In the genomic region with DNA sequence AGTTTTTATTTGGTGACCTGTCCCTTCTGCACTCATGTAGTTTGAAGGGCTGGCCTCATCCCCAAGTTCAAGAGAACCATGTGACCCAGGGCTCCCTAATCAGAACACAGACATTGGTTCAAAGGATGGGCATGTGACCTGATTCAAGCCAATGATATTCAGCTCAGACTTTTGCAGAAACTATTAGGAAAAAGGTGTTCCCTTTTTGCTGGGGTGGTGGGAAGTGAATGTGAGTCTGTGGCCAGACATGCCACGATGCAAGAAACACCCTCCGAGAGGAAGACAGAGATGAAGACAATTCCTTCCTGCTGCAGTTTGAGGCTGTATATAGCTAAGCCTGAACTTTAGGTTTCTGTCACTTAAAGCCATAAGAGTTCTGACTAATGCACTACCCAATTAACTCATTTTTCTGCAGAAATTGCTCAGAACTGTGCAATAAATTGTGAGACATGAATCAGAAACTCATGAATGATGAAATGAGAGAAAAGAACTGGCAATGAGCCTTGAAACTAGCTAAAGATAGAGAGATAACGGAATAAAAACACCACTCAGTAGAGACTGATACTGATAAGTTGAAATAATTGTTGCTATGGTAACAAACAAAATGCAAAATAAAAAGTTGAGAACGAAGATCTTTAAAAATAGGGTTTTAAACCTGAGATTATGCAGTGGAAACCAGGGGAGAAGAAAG, we compare ENCODE assay signal across 11 cellular contexts. TPM values are rescaled to one million over a fixed set of nuclear protein-coding genes. Genes with fewer than 3 reads are reported as not detected.
DNase-seq lines count a peak whose midpoint lies in the region; ATAC-seq and TF ChIP-seq lines count a peak whose summit lies in the region.
"Had no signal": no experiment of that assay in that cellular context is flagged by ENCODE, and none has a peak within 500 bp of the region (broad histone marks: within the 10 kb centered on the region; RNA-seq: fewer than 3 reads in every experiment).

No MANE protein-coding gene starts in this region.

- H3K27ac ChIP-seq in smooth muscle cell (ENCODE audit: low read depth) (no peak overlapping the region), suprapubic skin (no peak overlapping the region)
- H3K27ac ChIP-seq: body of pancreas had no signal

- H3K36me3 Mint-ChIP-seq in activated CD8-positive, alpha-beta memory T cell treated with anti-CD3 and anti-CD28 coated beads, Interleukin-2, amount 10 ng/mL, durations not matched to agents 7 days and 5 days = peaks cover 1% of the 10 kb centered on the region

- H3K36me3 ChIP-seq in smooth muscle cell (ENCODE audit: low read depth) (no peaks in the 10 kb centered on the region), suprapubic skin (no peaks in the 10 kb centered on the region)

- no peak overlapping the region for H3K4me2 ChIP-seq in smooth muscle cell

- H3K4me3 Mint-ChIP-seq in activated CD8-positive, alpha-beta memory T cell treated with anti-CD3 and anti-CD28 coated beads, Interleukin-2, amount 10 ng/mL, durations not matched to agents 7 days and 5 days = peak overlapping the region; percentile 2

- H3K4me1 ChIP-seq in smooth muscle cell (ENCODE audit: low read depth) (no peaks in the 10 kb centered on the region), suprapubic skin (peaks cover 7% of the 10 kb centered on the region)
- H3K4me1 ChIP-seq: body of pancreas had no signal

- H3K9me3 ChIP-seq in smooth muscle cell (replicated peaks; ENCODE audit: low read depth) = no peaks in the 10 kb centered on the region
- H3K9me3 ChIP-seq in suprapubic skin = no peaks in the 10 kb centered on the region
- H3K9me3 ChIP-seq: body of pancreas had no signal

- no peak overlapping the region for H2AFZ ChIP-seq in smooth muscle cell (ENCODE audit: low read depth)

- no peaks in the 10 kb centered on the region for H4K20me1 ChIP-seq in smooth muscle cell (ENCODE audit: low read depth)

- H3K9ac ChIP-seq in smooth muscle cell (ENCODE audit: low read depth) = no peak overlapping the region

- DNase-seq in AG09319 (ENCODE audit: extremely low read depth, low read depth) = peak; percentile 48
- peak; percentile 53 for DNase-seq in HCEC 1CT
- peak; percentile 48 for DNase-seq in activated CD8-positive, alpha-beta memory T cell treated with anti-CD3 and anti-CD28 coated beads, Interleukin-2, amount 10 ng/mL, durations not matched to agents 7 days and 5 days
- peak; percentile 51 for DNase-seq in hepatic stellate cell (ENCODE audit: low spot score)
- no peak for DNase-seq in smooth muscle cell (lab: John Stamatoyannopoulos, UW; ENCODE audit: unreplicated experiment)
- DNase-seq in NCI-H2171 (lab: John Stamatoyannopoulos, UW) = no peak
- DNase-seq in RPMI8226 = no peak
- DNase-seq in suprapubic skin (ENCODE audit: low spot score in 2 of 2) = no peak
- DNase-seq: body of pancreas, GOT3 had no signal

- peaks cover 16% of the 10 kb centered on the region for H3K27me3 Mint-ChIP-seq in activated CD8-positive, alpha-beta memory T cell treated with anti-CD3 and anti-CD28 coated beads, Interleukin-2, amount 10 ng/mL, durations not matched to agents 7 days and 5 days

- no peaks in the 10 kb centered on the region for H3K27me3 ChIP-seq in smooth muscle cell (ENCODE audit: low read depth)
- no peaks in the 10 kb centered on the region for H3K27me3 ChIP-seq in suprapubic skin
- H3K27me3 ChIP-seq: body of pancreas had no signal

- peaks cover 19% of the 10 kb centered on the region for H3K4me1 Mint-ChIP-seq in activated CD8-positive, alpha-beta memory T cell treated with anti-CD3 and anti-CD28 coated beads, Interleukin-2, amount 10 ng/mL, durations not matched to agents 7 days and 5 days

- no peak for TF ChIP-seq POLR2A in suprapubic skin (IDR thresholded peaks at IDR 0.05)

- H3K4me3 ChIP-seq in smooth muscle cell (no peak overlapping the region), suprapubic skin (no peak overlapping the region)
- H3K4me3 ChIP-seq: body of pancreas had no signal

- CTCF ChIA-PET in activated CD8-positive, alpha-beta memory T cell treated with anti-CD3 and anti-CD28 coated beads, Interleukin-2, amount 10 ng/mL, durations not matched to agents 7 days and 5 days (lab: Charles Lee) = interaction anchor here (0.5 to 1.6 kb wide), 4 partner anchors 8 to 1233 kb away, joined by 3 to 4 read pairs (median 3); a partner anchor contains a TSS

- peak overlapping the region; percentile 64 for H3K27ac Mint-ChIP-seq in activated CD8-positive, alpha-beta memory T cell treated with anti-CD3 and anti-CD28 coated beads, Interleukin-2, amount 10 ng/mL, durations not matched to agents 7 days and 5 days

- TF ChIP-seq CTCF in AG09319 (IDR thresholded peaks at IDR 0.05; ENCODE audit: low read depth, low read length) (no peak), smooth muscle cell (IDR thresholded peaks at IDR 0.05; ENCODE audit: borderline replicate concordance, insufficient read depth, poor library complexity, severe bottlenecking) (no peak), suprapubic skin (IDR thresholded peaks at IDR 0.05) (no peak)

- no peaks in the 10 kb centered on the region for H3K9me3 Mint-ChIP-seq in activated CD8-positive, alpha-beta memory T cell treated with anti-CD3 and anti-CD28 coated beads, Interleukin-2, amount 10 ng/mL, durations not matched to agents 7 days and 5 days (ENCODE audit: low read depth)

- no peaks in the 10 kb centered on the region for H3F3A ChIP-seq in smooth muscle cell (ENCODE audit: low read depth)

- no peak for TF ChIP-seq EP300 in suprapubic skin (IDR thresholded peaks at IDR 0.05)

- peak; percentile 89 for ATAC-seq in activated CD8-positive, alpha-beta memory T cell treated with anti-CD3 and anti-CD28 coated beads, Interleukin-2, amount 10 ng/mL, durations not matched to agents 7 days and 5 days
- ATAC-seq: body of pancreas, Right ventricle myocardium inferior had no signal

- no peaks in the 10 kb centered on the region for H3K79me2 ChIP-seq in smooth muscle cell (ENCODE audit: low read depth)

- 81% methylated on average over 4 of the region's 4 CpGs for WGBS in smooth muscle cell (ENCODE audit: low lambda C conversion rate)
- WGBS in suprapubic skin = 30% methylated on average over 4 of the region's 4 CpGs

RNA-seq across cellular contexts. Expression of a gene that starts 9.2 kb away (rescaled TPM):
- 100 to 1,000 TPM; 110 to 112 TPM for total RNA-seq in activated CD8-positive, alpha-beta memory T cell treated with anti-CD3 and anti-CD28 coated beads, Interleukin-2, amount 10 ng/mL, durations not matched to agents 7 days and 5 days
- total RNA-seq in smooth muscle cell (57.1 and 69.3 TPM in 2 replicates), suprapubic skin (10 to 100 TPM; 51.3 to 77.8 (median 66.0) TPM)
- 53.7 and 62.3 TPM in 2 replicates for polyA plus RNA-seq in smooth muscle cell

Comparison
In these comparisons a context has a peak if more than half of its experiments do, and no peak if none do; other contexts are left out.
1. DNase-seq: peak in AG09319 (single experiment), HCEC 1CT (single experiment), activated CD8-positive, alpha-beta memory T cell treated with anti-CD3 and anti-CD28 coated beads, Interleukin-2, amount 10 ng/mL, durations not matched to agents 7 days and 5 days (single experiment) and hepatic stellate cell (single experiment); none in smooth muscle cell (single experiment), NCI-H2171 (single experiment), RPMI8226 (single experiment) and suprapubic skin (0 of 2).